Comparison of ENCODE assay signal across 8 cellular contexts in the genomic region with DNA sequence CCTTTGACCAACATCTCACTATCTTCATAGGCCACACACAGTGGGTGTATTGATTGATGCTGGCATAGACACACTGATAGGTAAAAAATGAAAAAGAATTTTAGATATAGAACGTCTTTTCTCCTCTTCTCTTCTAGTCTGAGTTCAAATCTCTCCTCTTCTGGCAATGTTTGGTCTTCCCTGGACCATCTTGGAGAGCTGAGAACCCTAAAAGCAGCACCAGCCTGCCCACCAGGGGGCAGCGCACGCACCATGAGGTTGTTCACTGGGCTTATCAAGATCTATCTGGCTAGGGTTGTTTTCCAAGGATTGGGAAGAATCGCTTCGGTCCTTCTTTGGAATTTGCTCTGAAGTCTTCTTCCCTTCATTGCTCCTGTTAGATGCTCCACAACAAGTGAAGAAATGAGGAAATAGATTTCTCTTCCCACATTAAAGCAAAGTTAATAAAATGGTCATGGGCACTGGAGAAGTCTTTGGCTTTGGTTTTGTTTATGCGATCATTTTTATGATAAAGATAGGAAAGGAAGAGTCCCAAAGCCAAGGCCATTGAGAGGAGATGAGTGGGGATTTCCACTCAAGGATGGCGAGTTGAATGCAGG.
DNase-seq lines count a peak whose midpoint lies in the region; ATAC-seq and TF ChIP-seq lines count a peak whose summit lies in the region.

No MANE protein-coding gene starts in this region.

- H3K27me3 Mint-ChIP-seq in naive thymus-derived CD8-positive, alpha-beta T cell, result no peaks in the 10 kb centered on the region

- POLR2A ChIA-PET in naive thymus-derived CD8-positive, alpha-beta T cell (lab: Charles Lee), result no interaction called here

- H3K27ac Mint-ChIP-seq in naive thymus-derived CD8-positive, alpha-beta T cell, result peak overlapping the region in 2 of 10 donors; percentile 37 to 70

- DNase-seq in DMS 273 (lab: John Stamatoyannopoulos, UW; ENCODE audit: unreplicated experiment), result peak; percentile 56
- no peak for DNase-seq in DMS 273 treated with DMSO at 0.1 percent for 48 hours (lab: John Stamatoyannopoulos, UW)
- peak; percentile 43 for DNase-seq in RPMI8226
- no peak for DNase-seq in mammary epithelial cell
- peak in 7 of 10 donors; percentile 21 to 68 (median 33) for DNase-seq in naive thymus-derived CD8-positive, alpha-beta T cell
- no peak for DNase-seq in AG08395 (ENCODE audit: low spot score)
- no peak for DNase-seq in T1000 (lab: John Stamatoyannopoulos, UW)
- no peak for DNase-seq in NK-92 (lab: John Stamatoyannopoulos, UW; ENCODE audit: unreplicated experiment)

- no peak overlapping the region for H2AFZ ChIP-seq in mammary epithelial cell (ENCODE audit: low read depth, low read length)

- no peak overlapping the region for H3K9ac ChIP-seq in mammary epithelial cell (ENCODE audit: insufficient read depth, low read length)

- WGBS in mammary epithelial cell (ENCODE audit: low coverage, missing lambda C conversion rate), result 86% methylated on average over 6 of the region's 7 CpGs

- TF ChIP-seq CTCF in mammary epithelial cell (conservative IDR thresholded peaks at IDR 0.05 in 1 of 2, IDR thresholded peaks at IDR 0.05 in 1 of 2; ENCODE audit: extremely low read depth in 1 of 2, insufficient read depth in 1 of 2, low read depth in 1 of 2, low read length in 2 of 2), result peak; percentile 52 to 57

- no peaks in the 10 kb centered on the region for H3K4me1 ChIP-seq in mammary epithelial cell (ENCODE audit: insufficient read depth, low read length)

- no peaks in the 10 kb centered on the region for H4K20me1 ChIP-seq in mammary epithelial cell (ENCODE audit: insufficient read depth, low read length)

- dilution Hi-C loops in mammary epithelial cell (cut with HindIII; ENCODE audit: low sequenced_read_pairs), result no loop called here

- no peak overlapping the region for H3K27ac ChIP-seq in mammary epithelial cell (ENCODE audit: insufficient read depth, low read depth, low read length)

- H3K36me3 Mint-ChIP-seq in naive thymus-derived CD8-positive, alpha-beta T cell, result peaks cover 0 to 16% (median 13%) of the 10 kb centered on the region in 3 donors

- CTCF ChIA-PET in mammary epithelial cell (lab: Charles Lee; ENCODE audit: low non-redundant PET), result no interaction called here

- no peak overlapping the region for H3K4me3 Mint-ChIP-seq in naive thymus-derived CD8-positive, alpha-beta T cell

- no peak for ATAC-seq in naive thymus-derived CD8-positive, alpha-beta T cell

- in situ Hi-C loops in mammary epithelial cell (cut with MboI; ENCODE audit: low sequenced_read_pairs in 2 of 2), result no loop called here

- H3K4me2 ChIP-seq in mammary epithelial cell (ENCODE audit: insufficient read depth, low read depth, low read length), result no peak overlapping the region

- peaks cover 4 to 15% (median 9%) of the 10 kb centered on the region in 4 donors for H3K4me1 Mint-ChIP-seq in naive thymus-derived CD8-positive, alpha-beta T cell

- H3K36me3 ChIP-seq in mammary epithelial cell (ENCODE audit: insufficient read depth, low read length), result no peaks in the 10 kb centered on the region

- no TSS peak for BruUV-seq in mammary epithelial cell (replicated peaks; lab: Mats Ljungman, UMichigan)

- H3K4me3 ChIP-seq in mammary epithelial cell (replicated peaks in 1 of 3; ENCODE audit: insufficient read depth in 1 of 3, low read depth in 2 of 3, low read length in 3 of 3), result no peak overlapping the region

- no peaks in the 10 kb centered on the region for H3K79me2 ChIP-seq in mammary epithelial cell (ENCODE audit: insufficient read depth, low read length)

- peaks cover 2 to 30% (median 15%) of the 10 kb centered on the region in 9 donors for H3K9me3 Mint-ChIP-seq in naive thymus-derived CD8-positive, alpha-beta T cell

- H3K9me3 ChIP-seq in mammary epithelial cell (replicated peaks; ENCODE audit: insufficient read depth, low read length), result no peaks in the 10 kb centered on the region

- intact Hi-C loops in mammary epithelial cell (cut with micrococcal nuclease), result loop anchor here (1.0 kb wide), 1 partner anchor 206 kb away; no protein-coding TSS in a partner anchor

- H3K27me3 ChIP-seq in mammary epithelial cell (ENCODE audit: insufficient read depth, low read length), result no peaks in the 10 kb centered on the region

Comparison
In these comparisons a context has a peak if more than half of its experiments do, and no peak if none do; other contexts are left out.
1. DNase-seq: peak in DMS 273 (single experiment), RPMI8226 (single experiment) and naive thymus-derived CD8-positive, alpha-beta T cell (7 of 10); none in DMS 273 treated with DMSO at 0.1 percent for 48 hours (single experiment), mammary epithelial cell (single experiment), AG08395 (single experiment), T1000 (single experiment) and NK-92 (single experiment).